In the genomic region with DNA sequence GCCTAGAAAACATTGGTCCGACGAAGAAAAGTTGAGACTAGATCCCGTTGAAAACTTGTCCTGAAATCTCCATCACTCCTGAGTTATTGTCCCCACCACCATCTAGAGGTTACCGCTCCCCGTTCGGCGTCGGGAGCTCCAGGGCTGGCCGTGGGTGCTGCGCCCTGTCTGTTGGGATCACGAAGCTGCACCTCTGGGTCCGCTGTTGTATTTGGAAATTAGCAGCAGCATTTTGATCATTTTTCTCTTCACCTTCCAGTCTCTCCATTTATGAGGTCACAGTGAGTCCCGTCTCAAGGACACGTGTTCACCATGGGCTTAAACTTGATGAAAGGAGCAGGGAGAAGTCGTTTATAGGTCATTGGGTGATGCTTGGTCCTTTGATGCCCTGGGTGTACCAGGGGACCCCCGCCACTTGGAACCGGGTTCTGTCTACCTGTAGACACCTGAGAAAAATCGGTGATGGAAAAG, we compare ENCODE assay signal across 2 cellular contexts.
A peak's percentile ranks its signal among the peaks of the same experiment; 100 is the strongest.
TF ChIP-seq lines count a peak whose summit lies in the region.

No MANE protein-coding gene starts in this region.

TF ChIP-seq in HEK293T, 16 proteins besides CTCF, POLR2A, EP300 and RAD21 (continued from another document):
- TF ChIP-seq, protein P1, sequence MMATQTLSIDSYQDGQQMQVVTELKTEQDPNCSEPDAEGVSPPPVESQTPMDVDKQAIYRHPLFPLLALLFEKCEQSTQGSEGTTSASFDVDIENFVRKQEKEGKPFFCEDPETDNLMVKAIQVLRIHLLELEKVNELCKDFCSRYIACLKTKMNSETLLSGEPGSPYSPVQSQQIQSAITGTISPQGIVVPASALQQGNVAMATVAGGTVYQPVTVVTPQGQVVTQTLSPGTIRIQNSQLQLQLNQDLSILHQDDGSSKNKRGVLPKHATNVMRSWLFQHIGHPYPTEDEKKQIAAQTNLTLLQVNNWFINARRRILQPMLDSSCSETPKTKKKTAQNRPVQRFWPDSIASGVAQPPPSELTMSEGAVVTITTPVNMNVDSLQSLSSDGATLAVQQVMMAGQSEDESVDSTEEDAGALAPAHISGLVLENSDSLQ (IDR thresholded peaks at IDR 0.05): no peak

TF ChIP-seq in K562, 482 proteins besides CTCF, POLR2A, EP300 and RAD21 (continued from another document):
- TF ChIP-seq ZHX1 (conservative IDR thresholded peaks at IDR 0.05; ENCODE audit: low read length) (no peak), MGA (IDR thresholded peaks at IDR 0.05) (0 out of 2 replicates have a peak, but pooled peaks have one; percentile 18), ZBTB34 (CRISPR knock-in tag; IDR thresholded peaks at IDR 0.05) (no peak), ZKSCAN3 (CRISPR knock-in tag; IDR thresholded peaks at IDR 0.05) (no peak)
